Comparison of ENCODE assay signal across 8 cellular contexts in the genomic region with DNA sequence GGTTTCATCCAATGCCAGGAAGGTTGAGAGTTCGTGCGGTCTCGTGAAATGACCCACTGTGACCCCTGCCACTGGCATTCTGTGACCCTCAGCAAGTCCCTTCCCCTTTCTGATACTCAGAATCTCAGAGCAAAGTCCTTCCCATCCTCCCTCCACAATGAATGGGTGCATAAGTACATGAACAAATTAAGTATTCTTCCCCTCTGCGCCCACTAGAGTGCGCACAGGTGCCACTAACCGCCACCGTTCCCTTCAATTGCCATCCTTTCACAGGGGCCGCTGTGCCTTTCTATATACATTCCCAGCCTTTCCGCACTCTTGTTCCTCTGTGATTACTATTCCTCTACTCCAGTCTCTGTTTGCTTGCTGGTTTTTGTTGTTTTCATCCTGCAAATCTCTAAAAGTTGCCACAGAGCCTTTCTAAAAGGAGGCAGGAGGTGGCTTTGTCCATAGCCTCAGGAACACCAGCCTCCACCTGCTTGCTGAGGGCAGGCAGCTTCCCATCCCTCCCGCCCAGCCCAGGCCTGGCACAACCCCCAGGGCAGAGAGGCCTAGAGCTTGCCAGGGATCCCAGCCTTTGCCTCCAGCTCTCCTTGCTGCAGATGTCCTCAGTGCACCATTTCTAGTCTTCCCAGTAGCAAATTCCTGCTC. TPM values are rescaled to one million over a fixed set of nuclear protein-coding genes. Genes with fewer than 3 reads are reported as not detected.
DNase-seq lines count a peak whose midpoint lies in the region; ATAC-seq and TF ChIP-seq lines count a peak whose summit lies in the region.

No MANE protein-coding gene starts in this region.

- no peak for TF ChIP-seq POLR2A in testis (IDR thresholded peaks at IDR 0.05)

- H3K4me3 ChIP-seq in fibroblast of villous mesenchyme (ENCODE audit: low read depth, low read length) (no peak overlapping the region), neutrophil (ENCODE audit: low read depth in 1 of 2, low read length in 1 of 2) (no peak overlapping the region), testis (no peak overlapping the region)

- DNase-seq in GM10248 (ENCODE audit: extremely low spot score): peak; percentile 81
- DNase-seq in LHCN-M2 (ENCODE audit: low read depth): peak; percentile 65
- DNase-seq in RKO (ENCODE audit: low spot score): peak; percentile 82
- DNase-seq in activated T-helper 1 cell treated with anti-CD3 and anti-CD28 coated beads, Interleukin-2, amount 50 U/mL, for 16 hours (ENCODE audit: low read depth in 1 of 2, low spot score in 1 of 2): peak; percentile 35 to 39
- peak; percentile 77 for DNase-seq in fibroblast of villous mesenchyme (ENCODE audit: low read depth)
- DNase-seq in testis: peak; percentile 81

- TF ChIP-seq CTCF in GM10248 (IDR thresholded peaks at IDR 0.05; ENCODE audit: control extremely low read depth, extremely low read depth, low read depth, missing control alignments): peak; percentile 87
- peak; percentile 86 for TF ChIP-seq CTCF in fibroblast of villous mesenchyme (IDR thresholded peaks at IDR 0.05; ENCODE audit: insufficient read depth, low read depth, low read length)
- peak; percentile 46 for TF ChIP-seq CTCF in neutrophil (IDR thresholded peaks at IDR 0.05)
- peak; percentile 31 to 69 (median 53) for TF ChIP-seq CTCF in testis (IDR thresholded peaks at IDR 0.05)

- intact Hi-C loops in testis (cut with DNase I; ENCODE audit: low total_unique reads): no loop called here

- H3K27me3 ChIP-seq in neutrophil (no peaks in the 10 kb centered on the region), testis (no peaks in the 10 kb centered on the region)

- WGBS in testis, 2 donors: 28 to 35% methylated on average over 10 of the region's 10 CpGs

- H3K36me3 ChIP-seq in neutrophil: no peaks in the 10 kb centered on the region
- no peaks in the 10 kb centered on the region for H3K36me3 ChIP-seq in testis (ENCODE audit: low read depth, missing control alignments)

- POLR2A ChIA-PET in GM10248 (lab: Yijun Ruan, JAX): no interaction called here

- H3K27ac ChIP-seq in neutrophil (no peak overlapping the region), testis (no peak overlapping the region)

- H3K4me1 ChIP-seq in neutrophil (ENCODE audit: control insufficient read depth in 1 of 2, insufficient read depth in 1 of 2, low read depth in 1 of 2, low read length in 1 of 2): no peaks in the 10 kb centered on the region
- peaks cover 3% of the 10 kb centered on the region for H3K4me1 ChIP-seq in testis

- ATAC-seq in HG03280 (IDR thresholded peaks at IDR 0.05; ENCODE audit: unreplicated experiment): no peak

- H3K9me3 ChIP-seq in neutrophil (no peaks in the 10 kb centered on the region), testis (no peaks in the 10 kb centered on the region)

- CTCF ChIA-PET in GM10248 (lab: Yijun Ruan, JAX): interaction anchor here (0.8 to 4.0 kb wide), 11 partner anchors 9 to 136 kb away, joined by 3 to 20 read pairs (median 3); no protein-coding TSS in a partner anchor

RNA-seq across cellular contexts. Expression of a gene that starts 6.7 kb away (rescaled TPM):
- 64.1 and 65.5 TPM in 2 replicates for total RNA-seq in LHCN-M2 (2014; rRNA removed)
- polyA plus RNA-seq in LHCN-M2 (2012): 60.3 TPM
- 64.7 and 65.6 TPM in 2 replicates for total RNA-seq in fibroblast of villous mesenchyme
- 10 to 100 TPM; 79.8 to 92.0 TPM for total RNA-seq in testis
- 71.8 TPM for polyA plus RNA-seq in testis (ENCODE audit: insufficient read depth, low read depth, low replicate concordance)

RNA-seq across cellular contexts. Expression of a gene that starts 43.3 kb away (rescaled TPM):
- total RNA-seq in LHCN-M2 (2014; rRNA removed) (not detected in 2 replicates), fibroblast of villous mesenchyme (not detected in 2 replicates), testis (under 1 TPM; 0.37 to 0.71 TPM)
- 0.05 TPM for polyA plus RNA-seq in LHCN-M2 (2012)
- polyA plus RNA-seq in testis (ENCODE audit: insufficient read depth, low read depth, low replicate concordance): 1.4 TPM
